Comparison of ENCODE assay signal across 7 cellular contexts in the genomic region with DNA sequence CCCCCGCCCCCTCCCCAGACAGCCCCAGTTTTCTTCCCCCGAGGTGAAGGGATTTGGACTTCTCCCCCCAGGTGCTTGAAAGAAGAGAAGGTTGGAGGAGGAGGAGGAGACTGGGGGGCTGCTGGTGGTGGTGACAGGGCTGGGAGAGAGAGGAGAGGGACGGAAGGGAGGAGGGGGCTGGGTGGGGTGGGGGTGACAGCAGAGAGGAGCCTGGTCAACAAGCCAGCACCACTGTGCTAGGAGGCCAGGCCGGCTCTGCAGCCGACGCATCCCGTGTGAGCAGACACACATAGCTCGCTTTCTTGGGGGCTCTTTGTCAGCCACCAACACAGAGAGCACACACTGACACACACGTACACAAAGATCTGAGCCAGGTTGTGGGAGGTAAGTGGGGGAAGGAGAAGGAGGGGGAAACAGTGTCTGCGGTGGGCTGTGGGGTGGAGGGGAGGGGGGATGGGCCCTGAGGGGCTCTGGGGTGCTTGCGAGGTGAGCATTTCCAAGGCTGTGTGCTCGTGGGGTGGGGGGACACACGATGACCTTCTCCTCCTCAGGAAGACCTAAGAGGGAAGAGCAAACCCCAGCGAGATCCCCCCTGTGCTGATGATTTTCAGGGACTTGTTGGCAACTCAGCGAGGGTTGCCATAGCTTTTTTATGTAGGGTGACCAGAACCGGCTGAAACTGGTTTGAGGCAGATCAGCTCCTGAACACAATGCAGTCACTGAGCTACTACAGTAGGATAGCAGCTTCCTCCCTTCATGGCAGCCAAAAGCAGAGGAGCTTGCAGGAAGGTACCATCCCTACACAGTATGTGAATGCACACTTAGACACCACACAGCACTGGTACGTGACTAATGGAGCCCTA. TPM values are rescaled to one million over a fixed set of nuclear protein-coding genes. Genes with fewer than 3 reads are reported as not detected.
DNase-seq lines count a peak whose midpoint lies in the region; ATAC-seq and TF ChIP-seq lines count a peak whose summit lies in the region.

A gene with protein sequence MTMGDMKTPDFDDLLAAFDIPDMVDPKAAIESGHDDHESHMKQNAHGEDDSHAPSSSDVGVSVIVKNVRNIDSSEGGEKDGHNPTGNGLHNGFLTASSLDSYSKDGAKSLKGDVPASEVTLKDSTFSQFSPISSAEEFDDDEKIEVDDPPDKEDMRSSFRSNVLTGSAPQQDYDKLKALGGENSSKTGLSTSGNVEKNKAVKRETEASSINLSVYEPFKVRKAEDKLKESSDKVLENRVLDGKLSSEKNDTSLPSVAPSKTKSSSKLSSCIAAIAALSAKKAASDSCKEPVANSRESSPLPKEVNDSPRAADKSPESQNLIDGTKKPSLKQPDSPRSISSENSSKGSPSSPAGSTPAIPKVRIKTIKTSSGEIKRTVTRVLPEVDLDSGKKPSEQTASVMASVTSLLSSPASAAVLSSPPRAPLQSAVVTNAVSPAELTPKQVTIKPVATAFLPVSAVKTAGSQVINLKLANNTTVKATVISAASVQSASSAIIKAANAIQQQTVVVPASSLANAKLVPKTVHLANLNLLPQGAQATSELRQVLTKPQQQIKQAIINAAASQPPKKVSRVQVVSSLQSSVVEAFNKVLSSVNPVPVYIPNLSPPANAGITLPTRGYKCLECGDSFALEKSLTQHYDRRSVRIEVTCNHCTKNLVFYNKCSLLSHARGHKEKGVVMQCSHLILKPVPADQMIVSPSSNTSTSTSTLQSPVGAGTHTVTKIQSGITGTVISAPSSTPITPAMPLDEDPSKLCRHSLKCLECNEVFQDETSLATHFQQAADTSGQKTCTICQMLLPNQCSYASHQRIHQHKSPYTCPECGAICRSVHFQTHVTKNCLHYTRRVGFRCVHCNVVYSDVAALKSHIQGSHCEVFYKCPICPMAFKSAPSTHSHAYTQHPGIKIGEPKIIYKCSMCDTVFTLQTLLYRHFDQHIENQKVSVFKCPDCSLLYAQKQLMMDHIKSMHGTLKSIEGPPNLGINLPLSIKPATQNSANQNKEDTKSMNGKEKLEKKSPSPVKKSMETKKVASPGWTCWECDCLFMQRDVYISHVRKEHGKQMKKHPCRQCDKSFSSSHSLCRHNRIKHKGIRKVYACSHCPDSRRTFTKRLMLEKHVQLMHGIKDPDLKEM (N-terminal part only) (plus strand): TSS at position 732 of the 863 bp plus-strand sequence. CDS start 53,411 bp downstream, outside the sequence.

- H3K4me2 ChIP-seq in neural progenitor cell, result peak within 1 kb of the TSS; percentile 81

- H3K9ac ChIP-seq in neural progenitor cell, result peak within 1 kb of the TSS; percentile 41

- H3K36me3 Mint-ChIP-seq in activated naive CD8-positive, alpha-beta T cell, result no peaks in the 10 kb centered on the region
- H3K36me3 Mint-ChIP-seq in neural progenitor cell, result peaks cover 41% of the 10 kb centered on the region

- H3K4me1 ChIP-seq in neural progenitor cell, result peaks cover 74% of the 10 kb centered on the region

- H2AFZ ChIP-seq in neural progenitor cell (replicated peaks), result no peak within 1 kb of the TSS

- H3K36me3 ChIP-seq in neural progenitor cell, result peaks cover 17% of the 10 kb centered on the region

- H3K27me3 ChIP-seq in neural progenitor cell, result no peaks in the 10 kb centered on the region

- peak within 1 kb of the TSS; percentile 54 for H3K4me3 ChIP-seq in neural progenitor cell

- no peak for ATAC-seq in HG03442 (IDR thresholded peaks at IDR 0.05; ENCODE audit: unreplicated experiment)

- H3K27ac Mint-ChIP-seq in activated naive CD8-positive, alpha-beta T cell, result peak within 1 kb of the TSS; percentile 25
- H3K27ac Mint-ChIP-seq in neural progenitor cell, result peak within 1 kb of the TSS; percentile 100

- peaks cover 37% of the 10 kb centered on the region for H3K27me3 Mint-ChIP-seq in activated naive CD8-positive, alpha-beta T cell
- peaks cover 3% of the 10 kb centered on the region for H3K27me3 Mint-ChIP-seq in neural progenitor cell (ENCODE audit: insufficient read depth, low read depth)

- peak; percentile 52 for DNase-seq in GM03348 (ENCODE audit: low spot score)
- DNase-seq in NCI-H2029 (lab: John Stamatoyannopoulos, UW), result peak; percentile 84
- DNase-seq in glomerular endothelial cell (ENCODE audit: extremely low read depth, low read depth, low spot score), result no peak
- peak; percentile 84 for DNase-seq in neural progenitor cell (ENCODE audit: low spot score)
- DNase-seq in glomerular visceral epithelial cell (ENCODE audit: extremely low spot score), result no peak

- peaks cover 9% of the 10 kb centered on the region for H3K9me3 ChIP-seq in neural progenitor cell (ENCODE audit: low read depth)

- peaks cover 30% of the 10 kb centered on the region for H4K20me1 ChIP-seq in neural progenitor cell (ENCODE audit: low read depth)

- no peaks in the 10 kb centered on the region for H3K9me3 Mint-ChIP-seq in activated naive CD8-positive, alpha-beta T cell (ENCODE audit: low read depth)
- peaks cover 10% of the 10 kb centered on the region for H3K9me3 Mint-ChIP-seq in neural progenitor cell

- peaks cover 5% of the 10 kb centered on the region for H3K4me1 Mint-ChIP-seq in activated naive CD8-positive, alpha-beta T cell (ENCODE audit: low read depth)
- H3K4me1 Mint-ChIP-seq in neural progenitor cell, result peaks cover 82% of the 10 kb centered on the region

- H3K79me2 ChIP-seq in neural progenitor cell (ENCODE audit: low read depth), result peaks cover 74% of the 10 kb centered on the region

- peak within 1 kb of the TSS; percentile 98 for H3K27ac ChIP-seq in neural progenitor cell

- H3K4me3 Mint-ChIP-seq in activated naive CD8-positive, alpha-beta T cell, result peak within 1 kb of the TSS; percentile 69
- H3K4me3 Mint-ChIP-seq in neural progenitor cell, result peak within 1 kb of the TSS; percentile 87

- no peak for TF ChIP-seq CTCF in neural progenitor cell (IDR thresholded peaks at IDR 0.05)

- peaks cover 71% of the 10 kb centered on the region for H3F3A ChIP-seq in neural progenitor cell (ENCODE audit: low read depth)

RNA-seq across cellular contexts. Expression of the gene that starts here (rescaled TPM):
- total RNA-seq in glomerular endothelial cell (74.3 and 84.8 TPM in 2 replicates), neural progenitor cell (ENCODE audit: low replicate concordance) (121 and 137 TPM in 2 replicates)

Comparison
In these comparisons a context has a peak if more than half of its experiments do, and no peak if none do; other contexts are left out.
1. DNase-seq: peak in GM03348 (single experiment), NCI-H2029 (single experiment) and neural progenitor cell (single experiment); none in glomerular endothelial cell (single experiment) and glomerular visceral epithelial cell (single experiment).